In genomic region chr3:30658328-30659052, GRCh38 we compare ENCODE assay signal across 8 cellular contexts. TPM values are rescaled to one million over a fixed set of nuclear protein-coding genes. Genes with fewer than 3 reads are reported as not detected.
DNase-seq lines count a peak whose midpoint lies in the region; ATAC-seq and TF ChIP-seq lines count a peak whose summit lies in the region.

No MANE protein-coding gene starts in this region.

- H3K27me3 ChIP-seq in HCT116 (ENCODE audit: insufficient read depth, low read length) (no peaks in the 10 kb centered on the region), psoas muscle (ENCODE audit: insufficient read depth in 3 of 3, low read length in 2 of 3) (no peaks in the 10 kb centered on the region), prostate gland (replicated peaks; ENCODE audit: insufficient read depth) (no peaks in the 10 kb centered on the region)

- no peaks in the 10 kb centered on the region for H3K27me3 Mint-ChIP-seq in activated CD4-positive, alpha-beta memory T cell treated with anti-CD3 and anti-CD28 coated beads, Interleukin-2, amount 10 ng/mL, durations not matched to agents 7 days and 5 days

- peaks cover 81% of the 10 kb centered on the region for H3K36me3 Mint-ChIP-seq in activated CD4-positive, alpha-beta memory T cell treated with anti-CD3 and anti-CD28 coated beads, Interleukin-2, amount 10 ng/mL, durations not matched to agents 7 days and 5 days (ENCODE audit: low read depth)

- peak overlapping the region; percentile 56 for H3K9ac ChIP-seq in HCT116 (ENCODE audit: low read length)

- H3K4me1 Mint-ChIP-seq in activated CD4-positive, alpha-beta memory T cell treated with anti-CD3 and anti-CD28 coated beads, Interleukin-2, amount 10 ng/mL, durations not matched to agents 7 days and 5 days, result peaks cover 98% of the 10 kb centered on the region

- no peaks in the 10 kb centered on the region for H3K9me2 ChIP-seq in HCT116 (ENCODE audit: insufficient read depth)

- no TSS peak for BruUV-seq in HCT116 (replicated peaks; lab: Mats Ljungman, UMichigan)

- H3K79me2 ChIP-seq in HCT116 (ENCODE audit: insufficient read depth, low read length), result peaks cover 88% of the 10 kb centered on the region

- peak overlapping the region; percentile 99 for H3K27ac ChIP-seq in HCT116 (ENCODE audit: low read depth, low read length)
- peak overlapping the region; percentile 50 for H3K27ac ChIP-seq in psoas muscle
- H3K27ac ChIP-seq in prostate gland, result no peak overlapping the region

- no peak overlapping the region for H2AFZ ChIP-seq in HCT116 (ENCODE audit: low read depth, low read length, poor library complexity, severe bottlenecking)

- peak overlapping the region; percentile 99 for H3K27ac Mint-ChIP-seq in activated CD4-positive, alpha-beta memory T cell treated with anti-CD3 and anti-CD28 coated beads, Interleukin-2, amount 10 ng/mL, durations not matched to agents 7 days and 5 days

- DNase-seq in GM12865 (ENCODE audit: low read depth) (peak; percentile 68), HCT116 (ENCODE audit: low read depth, low spot score) (peak; percentile 13), LHCN-M2 (ENCODE audit: low read depth) (peak; percentile 65), fibroblast of the aortic adventitia (ENCODE audit: low read depth) (peak; percentile 80), psoas muscle (no peak), prostate gland (ENCODE audit: low spot score) (no peak), DMS53 treated with DMSO at 0.1 percent for 48 hours (lab: John Stamatoyannopoulos, UW; ENCODE audit: unreplicated experiment) (no peak)
- DNase-seq in activated CD4-positive, alpha-beta memory T cell treated with anti-CD3 and anti-CD28 coated beads, Interleukin-2, amount 10 ng/mL, durations not matched to agents 7 days and 5 days, result peak; percentile 64

- 27 to 47% (median 28%) methylated on average over 9 of the region's 9 CpGs for WGBS in psoas muscle, 3 donors
- WGBS in prostate gland, result 41% methylated on average over 9 of the region's 9 CpGs

- CTCF ChIA-PET in HCT116 (lab: Charles Lee), result interaction anchor here (1.2 kb wide), 1 partner anchor 29 kb away, joined by 3 read pairs; no protein-coding TSS in a partner anchor
- CTCF ChIA-PET in activated CD4-positive, alpha-beta memory T cell treated with anti-CD3 and anti-CD28 coated beads, Interleukin-2, amount 10 ng/mL, durations not matched to agents 7 days and 5 days (lab: Charles Lee), result interaction anchor here (0.8 to 2.7 kb wide), 15 partner anchors 9 to 54 kb away, joined by 3 to 14 read pairs (median 4); partner anchors contain the start of gene TGFBR2

- no peak for TF ChIP-seq CTCF in GM12865 (IDR thresholded peaks at IDR 0.05; ENCODE audit: insufficient read depth, low read depth, low read length, missing control alignments)
- no peak for TF ChIP-seq CTCF in HCT116 (IDR thresholded peaks at IDR 0.05 in 2 of 3, conservative IDR thresholded peaks at IDR 0.05 in 1 of 3; ENCODE audit: borderline replicate concordance in 1 of 3, insufficient read depth in 1 of 3, low read depth in 2 of 3, low read length in 2 of 3)
- no peak for TF ChIP-seq CTCF in fibroblast of the aortic adventitia (IDR thresholded peaks at IDR 0.05; ENCODE audit: insufficient read depth, low read length)
- TF ChIP-seq CTCF in psoas muscle (IDR thresholded peaks at IDR 0.05), result no peak
- no peak for TF ChIP-seq CTCF in prostate gland (IDR thresholded peaks at IDR 0.05)

- no peak overlapping the region for H3K4me3 ChIP-seq in GM12865 (ENCODE audit: low read depth, low read length)
- peak overlapping the region in 1 of 2 experiments; percentile 52; a peak in 2 of 4 replicates for H3K4me3 ChIP-seq in HCT116 (replicated peaks in 1 of 2; ENCODE audit: low read depth in 1 of 2, low read length in 2 of 2)
- H3K4me3 ChIP-seq in fibroblast of the aortic adventitia (ENCODE audit: low read depth, low read length), result peak overlapping the region; percentile 38
- peak overlapping the region; percentile 13 for H3K4me3 ChIP-seq in psoas muscle
- H3K4me3 ChIP-seq in prostate gland, result no peak overlapping the region

- peak overlapping the region; percentile 85 for H3K4me2 ChIP-seq in HCT116 (ENCODE audit: low read length)

- TF ChIP-seq RAD21 in HCT116 (IDR thresholded peaks at IDR 0.05; ENCODE audit: low read depth), result peak; percentile 16; the same call in 1 of the 2 replicates

- RAD21 ChIA-PET in HCT116 (lab: Charles Lee; ENCODE audit: low non-redundant PET in 1 of 2, low total read pairs in 2 of 2, uncharacterized antibody in 2 of 2, unreplicated experiment in 2 of 2), result interaction anchor here in 1 of 2 experiments (0.9 kb wide), 1 partner anchor 333 kb away, joined by 5 read pairs; no protein-coding TSS in a partner anchor

- ATAC-seq in HCT116, result peak; percentile 39
- ATAC-seq in psoas muscle, result peak in 1 of 4 donors; percentile 30

- POLR2A ChIA-PET in HCT116 (lab: Charles Lee), result interaction anchor here (1.2 to 1.3 kb wide), 2 partner anchors 30 to 42 kb away, joined by 3 to 4 read pairs; no protein-coding TSS in a partner anchor
- POLR2A ChIA-PET in activated CD4-positive, alpha-beta memory T cell treated with anti-CD3 and anti-CD28 coated beads, Interleukin-2, amount 10 ng/mL, durations not matched to agents 7 days and 5 days (lab: Charles Lee), result interaction anchor here (0.8 to 15.5 kb wide), 18 partner anchors 9 to 874 kb away, joined by 3 to 303 read pairs (median 6); partner anchors contain the start of genes STT3B and TGFBR2

- H3K36me3 ChIP-seq in HCT116 (ENCODE audit: control insufficient read depth in 1 of 2, insufficient read depth in 2 of 2, low read length in 2 of 2), result peaks cover 11 to 62% of the 10 kb centered on the region in 2 experiments; a peak in 3 of 4 replicates
- peaks cover 0 to 32% of the 10 kb centered on the region in 2 donors for H3K36me3 ChIP-seq in psoas muscle (ENCODE audit: insufficient read depth in 1 of 2, low read depth in 1 of 2)
- no peaks in the 10 kb centered on the region for H3K36me3 ChIP-seq in prostate gland

- intact Hi-C loops in HCT116 (cut with micrococcal nuclease) (loop anchor here (5.0 kb wide), 1 partner anchor 51 kb away; the partner anchor contains the start of gene TGFBR2), psoas muscle (cut with DNase I) (loop anchor here in 1 of 2 donors (2.0 kb wide), 1 partner anchor 18 kb away; no protein-coding TSS in a partner anchor), prostate gland (cut with DNase I) (no loop called here)

- no peaks in the 10 kb centered on the region; the same call in none of the 2 replicates for H4K20me1 ChIP-seq in HCT116 (ENCODE audit: insufficient read depth)

- TF ChIP-seq POLR2A in HCT116 (IDR thresholded peaks at IDR 0.05; ENCODE audit: borderline replicate concordance, extremely low read depth, insufficient read depth, insufficient read length) (no peak), prostate gland (IDR thresholded peaks at IDR 0.05) (no peak)

- H3K4me1 ChIP-seq in HCT116 (ENCODE audit: control insufficient read depth in 1 of 2, insufficient read depth in 2 of 2, low read length in 2 of 2) (peaks cover 83 to 85% of the 10 kb centered on the region in 2 experiments), psoas muscle (peaks cover 41% of the 10 kb centered on the region), prostate gland (replicated peaks) (peaks cover 5% of the 10 kb centered on the region)

- H3K4me3 Mint-ChIP-seq in activated CD4-positive, alpha-beta memory T cell treated with anti-CD3 and anti-CD28 coated beads, Interleukin-2, amount 10 ng/mL, durations not matched to agents 7 days and 5 days, result peak overlapping the region; percentile 59

- no peaks in the 10 kb centered on the region for H3K9me3 ChIP-seq in HCT116 (ENCODE audit: control insufficient read depth in 1 of 2, insufficient read depth in 1 of 2, low read depth in 1 of 2, low read length in 2 of 2)
- no peaks in the 10 kb centered on the region for H3K9me3 ChIP-seq in psoas muscle
- no peaks in the 10 kb centered on the region for H3K9me3 ChIP-seq in prostate gland

- H3K9me3 Mint-ChIP-seq in activated CD4-positive, alpha-beta memory T cell treated with anti-CD3 and anti-CD28 coated beads, Interleukin-2, amount 10 ng/mL, durations not matched to agents 7 days and 5 days, result no peaks in the 10 kb centered on the region

TF ChIP-seq in HCT116, 20 proteins besides CTCF, POLR2A, EP300 and RAD21:
- TF ChIP-seq ZBTB33 (IDR thresholded peaks at IDR 0.05; ENCODE audit: extremely low read depth, insufficient replicate concordance, low read length) (no peak), ELF1 (IDR thresholded peaks at IDR 0.05; ENCODE audit: borderline replicate concordance, low read depth) (no peak), SP1 (IDR thresholded peaks at IDR 0.05; ENCODE audit: low read depth) (peak; percentile 32; the same call in 1 of the 2 replicates), EZH2phosphoT487 (IDR thresholded peaks at IDR 0.05; ENCODE audit: borderline replicate concordance) (no peak)

RNA-seq across cellular contexts. Expression of gene TGFBR2, which starts 52.1 kb away (rescaled TPM):
- total RNA-seq in HCT116 (2021; ENCODE audit: unreplicated experiment), result 22.5 TPM
- 8.1 and 8.9 TPM in 2 replicates for polyA plus RNA-seq in HCT116 (2012)
- total RNA-seq in LHCN-M2 (2014; rRNA removed), result 278 and 330 TPM in 2 replicates
- polyA plus RNA-seq in LHCN-M2 (2012), result 121 TPM
- total RNA-seq in activated CD4-positive, alpha-beta memory T cell treated with anti-CD3 and anti-CD28 coated beads, Interleukin-2, amount 10 ng/mL, durations not matched to agents 7 days and 5 days, result 10 to 100 TPM; 60.1 to 60.8 TPM
- 119 and 393 TPM in 2 replicates for total RNA-seq in fibroblast of the aortic adventitia (ENCODE audit: low replicate concordance)
- total RNA-seq in psoas muscle, result 10 to 100 TPM; 36.0 to 51.8 (median 44.6) TPM
- 10 to 100 TPM; 19.7 to 58.8 (median 23.4) TPM for polyA plus RNA-seq in psoas muscle
- 10 to 100 TPM; 53.0 to 69.6 TPM for total RNA-seq in prostate gland

Comparison
In these comparisons a context has a peak if more than half of its experiments do, and no peak if none do; other contexts are left out.
1. DNase-seq: peak in GM12865 (single experiment), HCT116 (single experiment), LHCN-M2 (single experiment), activated CD4-positive, alpha-beta memory T cell treated with anti-CD3 and anti-CD28 coated beads, Interleukin-2, amount 10 ng/mL, durations not matched to agents 7 days and 5 days (single experiment) and fibroblast of the aortic adventitia (single experiment); none in psoas muscle (0 of 2), prostate gland (single experiment) and DMS53 treated with DMSO at 0.1 percent for 48 hours (single experiment).
2. H3K4me3 ChIP-seq: peak in fibroblast of the aortic adventitia (single experiment) and psoas muscle (single experiment); none in GM12865 (single experiment) and prostate gland (0 of 2).
3. H3K27ac ChIP-seq: peak in HCT116 (single experiment) and psoas muscle (single experiment); none in prostate gland (0 of 2).